36 cellular contexts compared by ENCODE assay signal in genomic region chr4:40645576-40645975, GRCh38.
"Had no signal": no experiment of that assay in that cellular context is flagged by ENCODE, and none has a peak within 500 bp of the region (broad histone marks: within the 10 kb centered on the region; RNA-seq: fewer than 3 reads in every experiment).

No MANE protein-coding gene starts in this region.

- FAIRE-seq: astrocyte, TTC549 had no signal

- H3K27me3 ChIP-seq: adrenal gland, body of pancreas, brain microvascular endothelial cell, breast epithelium, cardiac muscle cell had no signal

- ATAC-seq: activated CD8-positive, alpha-beta T cell treated with anti-CD3 and anti-CD28 coated beads for 36 hours; activated naive CD4-positive, alpha-beta T cell treated with anti-CD3 and anti-CD28 coated beads, Interleukin-2, amount 50 U/mL, for 72 hours; activated T-cell treated with anti-CD3 and anti-CD28 coated beads, Interleukin-2, amount 50 U/mL, for 4 hours; activated T-cell treated with anti-CD3 and anti-CD28 coated beads, Interleukin-2, amount 50 U/mL, for 72 hours; activated T-helper 17 cell treated with anti-CD3 and anti-CD28 coated beads, Interleukin-2, amount 50 U/mL, for 72 hours; body of pancreas had no signal

- DNase-seq: activated B cell treated with CpG ODN at 0.5 μM for 24 hours; activated CD4-positive, alpha-beta memory T cell treated with anti-CD3 and anti-CD28 coated beads for 36 hours; activated CD4-positive, alpha-beta T cell treated with anti-CD3 and anti-CD28 coated beads for 4 hours; activated CD4-positive, alpha-beta T cell treated with anti-CD3 and anti-CD28 coated beads, Interleukin-2, amount 10 ng/mL, durations not matched to agents 24 days and 14 days; activated CD4-positive, alpha-beta T cell treated with anti-CD3 and anti-CD28 coated beads, Interleukin-2, amount 50 U/mL, for 1 hour; activated CD4-positive, alpha-beta T cell treated with anti-CD3 and anti-CD28 coated beads, Interleukin-2, amount 50 U/mL, for 4 hours; activated CD4-positive, CD25-positive, alpha-beta regulatory T cell treated with anti-CD3 and anti-CD28 coated beads, Interleukin-2, amount 50 U/mL, for 72 hours; activated CD8-positive, alpha-beta memory T cell treated with anti-CD3 and anti-CD28 coated beads, Interleukin-2, amount 50 U/mL, for 4 hours; activated CD8-positive, alpha-beta T cell treated with anti-CD3 and anti-CD28 coated beads for 36 hours; activated effector memory CD4-positive, alpha-beta T cell treated with anti-CD3 and anti-CD28 coated beads, Interleukin-2, amount 50 U/mL, for 16 hours; activated gamma-delta T cell treated with Interleukin-2 at 50 U/mL for 16 hours; activated naive CD4-positive, alpha-beta T cell; activated naive CD4-positive, alpha-beta T cell treated with anti-CD3 and anti-CD28 coated beads for 36 hours; activated naive CD4-positive, alpha-beta T cell treated with anti-CD3 and anti-CD28 coated beads, Interleukin-2, amount 50 U/mL, for 16 hours; activated naive CD8-positive, alpha-beta T cell treated with anti-CD3 and anti-CD28 coated beads for 36 hours; activated T-cell treated with anti-CD3 and anti-CD28 coated beads for 4 hours; activated T-cell treated with anti-CD3 and anti-CD28 coated beads, Interleukin-2, amount 50 U/mL, for 1 hour; activated T-cell treated with anti-CD3 and anti-CD28 coated beads, Interleukin-2, amount 50 U/mL, for 4 hours; activated T-cell treated with anti-CD3 and anti-CD28 coated beads, Interleukin-2, amount 50 U/mL, for 72 hours; adrenal gland; amniotic stem cell; aorta; body of pancreas; brain microvascular endothelial cell; caudate nucleus; cerebellar nuclear complex; T-helper 1 cell; T-helper 2 cell; T-helper 9 cell had no signal

- H3K4me3 ChIP-seq: adrenal gland, body of pancreas, breast epithelium, cardiac muscle cell had no signal

- H3K4me1 ChIP-seq: body of pancreas, breast epithelium had no signal

- H3K36me3 ChIP-seq: adrenal gland, brain microvascular endothelial cell, breast epithelium, cardiac muscle cell had no signal

- H3K9me3 ChIP-seq: adrenal gland, body of pancreas, breast epithelium had no signal

- H3K27ac ChIP-seq: adrenal gland, body of pancreas, brain microvascular endothelial cell, breast epithelium, cardiac muscle cell, VCaP had no signal
